8 cellular contexts compared by ENCODE assay signal in genomic region chr19:33521480-33522370, GRCh38. TPM values are rescaled to one million over a fixed set of nuclear protein-coding genes. Genes with fewer than 3 reads are reported as not detected.
A peak's percentile ranks its signal among the peaks of the same experiment; 100 is the strongest.
DNase-seq lines count a peak whose midpoint lies in the region; ATAC-seq and TF ChIP-seq lines count a peak whose summit lies in the region.

TSS of gene PEPD (minus strand) at chr19:33521791. CDS start at chr19:33521760, 31 bp downstream.

- no peaks in the 10 kb centered on the region for H3K27me3 ChIP-seq in BLaER1 treated with 17β-estradiol and CSF1 and Interleukin-3, amounts not matched to agents 10 nM and 100 nM
- no peaks in the 10 kb centered on the region for H3K27me3 ChIP-seq in lower lobe of right lung (ENCODE audit: low read depth)

- no peaks in the 10 kb centered on the region for H3K9me3 ChIP-seq in BLaER1 treated with 17β-estradiol and CSF1 and Interleukin-3, amounts not matched to agents 10 nM and 100 nM (replicated peaks in 1 of 11)
- no peaks in the 10 kb centered on the region for H3K9me3 ChIP-seq in lower lobe of right lung

- peaks cover 0 to 45% (median 30%) of the 10 kb centered on the region in 11 experiments; a peak in 13 of 22 replicates for H4K20me1 ChIP-seq in BLaER1 treated with 17β-estradiol and CSF1 and Interleukin-3, amounts not matched to agents 10 nM and 100 nM

- peaks cover 19 to 31% (median 23%) of the 10 kb centered on the region in 10 experiments for H3K4me1 ChIP-seq in BLaER1 treated with 17β-estradiol and CSF1 and Interleukin-3, amounts not matched to agents 10 nM and 100 nM
- peaks cover 20% of the 10 kb centered on the region for H3K4me1 ChIP-seq in lower lobe of right lung

- H3K4me1 Mint-ChIP-seq in activated CD4-positive, alpha-beta memory T cell treated with anti-CD3 and anti-CD28 coated beads, Interleukin-2, amount 10 ng/mL, durations not matched to agents 7 days and 5 days: peaks cover 32% of the 10 kb centered on the region

- ATAC-seq in GM19328 (IDR thresholded peaks at IDR 0.05; ENCODE audit: unreplicated experiment) (peak; percentile 95), HG03521 (IDR thresholded peaks at IDR 0.05; ENCODE audit: unreplicated experiment) (peak; percentile 92), lower lobe of right lung (peak; percentile 97 to 99)

- H3K27me3 Mint-ChIP-seq in activated CD4-positive, alpha-beta memory T cell treated with anti-CD3 and anti-CD28 coated beads, Interleukin-2, amount 10 ng/mL, durations not matched to agents 7 days and 5 days: peaks cover 2% of the 10 kb centered on the region

- peak within 1 kb of the TSS; percentile 70 to 92 (median 86) for H3K27ac ChIP-seq in BLaER1 treated with 17β-estradiol and CSF1 and Interleukin-3, amounts not matched to agents 10 nM and 100 nM
- H3K27ac ChIP-seq in lower lobe of right lung: peak within 1 kb of the TSS; percentile 78

- peak within 1 kb of the TSS; percentile 93 to 99 (median 97) for H3K4me3 ChIP-seq in BLaER1 treated with 17β-estradiol and CSF1 and Interleukin-3, amounts not matched to agents 10 nM and 100 nM
- peak within 1 kb of the TSS; percentile 99 for H3K4me3 ChIP-seq in lower lobe of right lung

- H3K9me3 Mint-ChIP-seq in activated CD4-positive, alpha-beta memory T cell treated with anti-CD3 and anti-CD28 coated beads, Interleukin-2, amount 10 ng/mL, durations not matched to agents 7 days and 5 days: no peaks in the 10 kb centered on the region

- DNase-seq in NCI-H748 treated with DMSO at 0.1 percent for 48 hours (lab: John Stamatoyannopoulos, UW) (peak; percentile 85), ecto neural progenitor cell (ENCODE audit: low spot score) (peak; percentile 97), lower lobe of right lung (peak; percentile 91)
- peak; percentile 87 for DNase-seq in activated CD4-positive, alpha-beta memory T cell treated with anti-CD3 and anti-CD28 coated beads, Interleukin-2, amount 10 ng/mL, durations not matched to agents 7 days and 5 days
- peak; percentile 54 to 82 (median 71) for DNase-seq in stimulated activated CD4-positive, alpha-beta T cell treated with anti-CD3 and anti-CD28 coated beads, TNF-alpha, amount 100 ng/mL, for 1 hour (ENCODE audit: low read depth in 3 of 3, low spot score in 1 of 3)

- no peak within 1 kb of the TSS for H3K27ac Mint-ChIP-seq in activated CD4-positive, alpha-beta memory T cell treated with anti-CD3 and anti-CD28 coated beads, Interleukin-2, amount 10 ng/mL, durations not matched to agents 7 days and 5 days

- peak within 1 kb of the TSS; percentile 82 to 97 (median 91) for H3K9ac ChIP-seq in BLaER1 treated with 17β-estradiol and CSF1 and Interleukin-3, amounts not matched to agents 10 nM and 100 nM

- H3K4me3 Mint-ChIP-seq in activated CD4-positive, alpha-beta memory T cell treated with anti-CD3 and anti-CD28 coated beads, Interleukin-2, amount 10 ng/mL, durations not matched to agents 7 days and 5 days: peak within 1 kb of the TSS; percentile 79

- POLR2A ChIA-PET in activated CD4-positive, alpha-beta memory T cell treated with anti-CD3 and anti-CD28 coated beads, Interleukin-2, amount 10 ng/mL, durations not matched to agents 7 days and 5 days (lab: Charles Lee): interaction anchor here (0.6 to 2.7 kb wide), 5 partner anchors 9 to 345 kb away, joined by 3 to 14 read pairs (median 3); no protein-coding TSS in a partner anchor

- no peaks in the 10 kb centered on the region for H3K36me3 ChIP-seq in BLaER1 treated with 17β-estradiol and CSF1 and Interleukin-3, amounts not matched to agents 10 nM and 100 nM
- H3K36me3 ChIP-seq in lower lobe of right lung: no peaks in the 10 kb centered on the region

- no peaks in the 10 kb centered on the region for H3K36me3 Mint-ChIP-seq in activated CD4-positive, alpha-beta memory T cell treated with anti-CD3 and anti-CD28 coated beads, Interleukin-2, amount 10 ng/mL, durations not matched to agents 7 days and 5 days (ENCODE audit: low read depth)

- intact Hi-C loops in lower lobe of right lung (cut with DNase I): no loop called here

- H3K4me2 ChIP-seq in BLaER1 treated with 17β-estradiol and CSF1 and Interleukin-3, amounts not matched to agents 10 nM and 100 nM: peak within 1 kb of the TSS; percentile 86 to 99 (median 96)

- TF ChIP-seq CTCF in lower lobe of right lung (IDR thresholded peaks at IDR 0.05): no peak

- CTCF ChIA-PET in activated CD4-positive, alpha-beta memory T cell treated with anti-CD3 and anti-CD28 coated beads, Interleukin-2, amount 10 ng/mL, durations not matched to agents 7 days and 5 days (lab: Charles Lee): interaction anchor here (1.2 to 1.9 kb wide), 2 partner anchors 91 to 250 kb away, joined by 3 to 6 read pairs; no protein-coding TSS in a partner anchor

RNA-seq across cellular contexts. Expression of gene PEPD, which starts in this region (rescaled TPM):
- 10 to 100 TPM; 33.3 to 36.6 TPM for total RNA-seq in activated CD4-positive, alpha-beta memory T cell treated with anti-CD3 and anti-CD28 coated beads, Interleukin-2, amount 10 ng/mL, durations not matched to agents 7 days and 5 days
- 94.0 TPM for total RNA-seq in lower lobe of right lung

Comparison
In these comparisons a context has a peak if more than half of its experiments do, and no peak if none do; other contexts are left out.
1. Peak in every context shown above with its lines: DNase-seq, ATAC-seq, H3K4me3 ChIP-seq and H3K27ac ChIP-seq.